19 cellular contexts compared by ENCODE assay signal in the genomic region with DNA sequence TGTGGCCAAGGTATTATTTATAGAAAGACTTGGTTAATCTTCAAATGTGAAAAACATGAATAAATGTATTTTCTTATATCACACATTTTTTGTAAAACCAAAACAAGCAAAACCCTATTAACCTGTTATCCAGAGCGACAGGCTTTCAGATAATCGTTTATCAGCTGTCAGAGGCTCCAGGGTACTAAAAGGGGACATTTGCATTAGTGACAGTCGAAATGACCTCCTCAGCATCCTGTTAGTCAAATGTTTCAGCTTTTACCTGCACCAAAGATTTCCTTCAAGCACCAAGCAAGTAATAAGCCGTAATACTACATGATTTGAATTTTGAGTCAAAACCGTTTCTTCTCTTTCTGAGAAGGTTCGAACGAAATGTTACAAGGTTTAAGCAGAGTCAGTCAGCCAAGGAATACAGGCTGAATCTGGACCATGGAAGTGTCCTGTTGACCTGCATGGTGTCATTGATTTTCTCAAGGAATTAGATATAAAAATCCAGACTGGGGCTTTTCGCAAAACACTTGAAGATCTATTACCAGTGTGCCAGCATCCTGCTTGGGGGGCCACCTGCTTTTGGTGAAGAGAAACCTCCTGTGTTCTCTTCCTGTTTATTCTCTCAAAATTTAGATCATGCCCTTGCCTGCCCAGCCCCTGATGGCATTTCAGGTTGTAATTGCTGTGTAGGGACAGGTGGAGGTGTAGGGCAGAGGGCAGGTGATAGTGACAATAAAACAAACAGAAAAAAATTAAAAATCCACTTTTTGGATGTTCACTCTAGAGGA.
"Had no signal": no experiment of that assay in that cellular context is flagged by ENCODE, and none has a peak within 500 bp of the region (broad histone marks: within the 10 kb centered on the region; RNA-seq: fewer than 3 reads in every experiment).

No MANE protein-coding gene starts in this region.

- H3K27me3 ChIP-seq: breast epithelium had no signal

- H3K36me3 ChIP-seq: breast epithelium, pancreas, thoracic aorta, WERI-Rb-1 had no signal

- H3K4me1 Mint-ChIP-seq: neural crest cell had no signal

- H3K4me3 Mint-ChIP-seq: activated CD8-positive, alpha-beta T cell treated with anti-CD3 and anti-CD28 coated beads for 36 hours; activated T-cell treated with anti-CD3 and anti-CD28 coated beads, Interleukin-2, amount 50 U/mL, for 72 hours; neural crest cell; stimulated activated naive CD8-positive, alpha-beta T cell treated with anti-CD3 and anti-CD28 coated beads, Interleukin-15, Interleukin-2, amounts not matched to agents 100 ng/mL and 50 ng/mL, for 24 hours had no signal

- H3K4me1 ChIP-seq: breast epithelium, foreskin keratinocyte, pancreas had no signal

- H3K27ac ChIP-seq: breast epithelium, foreskin keratinocyte, pancreas, thoracic aorta, WERI-Rb-1 had no signal

- ATAC-seq: activated CD8-positive, alpha-beta T cell treated with anti-CD3 and anti-CD28 coated beads for 36 hours; activated T-cell treated with anti-CD3 and anti-CD28 coated beads, Interleukin-2, amount 50 U/mL, for 72 hours; foreskin keratinocyte; left colon; pancreas had no signal

- H3K4me3 ChIP-seq: breast epithelium, pancreas, thoracic aorta had no signal

- DNase-seq: activated CD4-positive, alpha-beta T cell treated with anti-CD3 and anti-CD28 coated beads for 4 hours; activated CD8-positive, alpha-beta memory T cell treated with anti-CD3 and anti-CD28 coated beads, Interleukin-2, amount 50 U/mL, for 4 hours; activated CD8-positive, alpha-beta T cell treated with anti-CD3 and anti-CD28 coated beads for 36 hours; activated naive CD4-positive, alpha-beta T cell; activated T-cell treated with anti-CD3 and anti-CD28 coated beads, Interleukin-2, amount 50 U/mL, for 72 hours; aorta; foreskin keratinocyte; head of caudate nucleus; left colon; mammary epithelial cell; pancreas; stimulated activated CD4-positive, alpha-beta T cell treated with anti-CD3 and anti-CD28 coated beads, Interleukin-4, amount 100 ng/mL, for 1 hour; stimulated activated CD8-positive, alpha-beta memory T cell treated with anti-CD3 and anti-CD28 coated beads, Interleukin-4, amount 100 ng/mL, for 48 hours; T1000; WERI-Rb-1 had no signal

- H3K9me3 ChIP-seq: breast epithelium, pancreas, thoracic aorta had no signal

- H3K9me3 Mint-ChIP-seq: activated CD8-positive, alpha-beta T cell treated with anti-CD3 and anti-CD28 coated beads for 36 hours; activated T-cell treated with anti-CD3 and anti-CD28 coated beads, Interleukin-2, amount 50 U/mL, for 72 hours; neural crest cell; stimulated activated naive CD8-positive, alpha-beta T cell treated with anti-CD3 and anti-CD28 coated beads, Interleukin-15, Interleukin-2, amounts not matched to agents 100 ng/mL and 50 ng/mL, for 24 hours had no signal

- H3K27ac Mint-ChIP-seq: activated CD8-positive, alpha-beta T cell treated with anti-CD3 and anti-CD28 coated beads for 36 hours; activated T-cell treated with anti-CD3 and anti-CD28 coated beads, Interleukin-2, amount 50 U/mL, for 72 hours; stimulated activated naive CD8-positive, alpha-beta T cell treated with anti-CD3 and anti-CD28 coated beads, Interleukin-15, Interleukin-2, amounts not matched to agents 100 ng/mL and 50 ng/mL, for 24 hours had no signal
